ENCODE assay signal across 16 cellular contexts in the genomic region with DNA sequence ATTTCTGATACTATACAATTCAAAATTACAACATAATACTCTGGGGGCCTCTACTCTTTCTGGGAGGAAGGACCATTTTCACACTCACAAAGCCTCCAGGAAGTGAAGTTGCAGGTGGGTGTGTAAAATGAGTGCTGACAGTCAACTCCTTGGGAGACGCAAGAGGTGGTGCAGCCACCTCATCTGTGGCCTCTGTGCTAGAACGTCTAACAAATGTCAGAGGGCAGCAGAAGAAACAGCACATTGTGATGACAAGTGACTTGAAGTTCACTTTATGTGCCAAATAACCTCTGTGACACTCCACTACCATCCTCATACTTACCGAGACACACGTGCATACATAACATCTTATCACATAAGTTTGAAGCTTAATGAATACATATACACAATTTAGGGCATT.
"Had no signal": no experiment of that assay in that cellular context is flagged by ENCODE, and none has a peak within 500 bp of the region (broad histone marks: within the 10 kb centered on the region; RNA-seq: fewer than 3 reads in every experiment).

No MANE protein-coding gene starts in this region.

- H3K4me1 Mint-ChIP-seq: nephron progenitor cell had no signal

- H3K27me3 Mint-ChIP-seq: naive thymus-derived CD4-positive, alpha-beta T cell had no signal

- DNase-seq: cortex of kidney; dorsolateral prefrontal cortex; effector CD8-positive, alpha-beta T cell; foreskin melanocyte; head of caudate nucleus; left colon; mammary epithelial cell; naive thymus-derived CD4-positive, alpha-beta T cell; nephron progenitor cell; sigmoid colon; stimulated activated CD4-positive, alpha-beta T cell treated with anti-CD3 and anti-CD28 coated beads, Interleukin-2, amount 100 ng/mL, for 24 hours; stimulated activated CD4-positive, alpha-beta T cell treated with anti-CD3 and anti-CD28 coated beads, Interleukin-4, amount 100 ng/mL, for 4 hours; stimulated activated naive CD4-positive, alpha-beta T cell; tibial artery; upper lobe of left lung; uterus had no signal

- ATAC-seq: left colon; naive thymus-derived CD4-positive, alpha-beta T cell had no signal

- H3K4me3 Mint-ChIP-seq: naive thymus-derived CD4-positive, alpha-beta T cell; nephron progenitor cell had no signal

- H3K9me3 Mint-ChIP-seq: naive thymus-derived CD4-positive, alpha-beta T cell; nephron progenitor cell had no signal

- H3K27ac Mint-ChIP-seq: nephron progenitor cell had no signal
